Comparison of ENCODE assay signal across 23 cellular contexts in genomic region chr19:31346184-31346583, GRCh38. TPM values are rescaled to one million over a fixed set of nuclear protein-coding genes. Genes with fewer than 3 reads are reported as not detected.
"Had no signal": no experiment of that assay in that cellular context is flagged by ENCODE, and none has a peak within 500 bp of the region (broad histone marks: within the 10 kb centered on the region; RNA-seq: fewer than 3 reads in every experiment).

No MANE protein-coding gene starts in this region.

- H3K9me3 Mint-ChIP-seq: activated B cell treated with CpG ODN at 0.5 μM for 24 hours; activated T-cell treated with anti-CD3 and anti-CD28 coated beads, Interleukin-2, amount 50 U/mL, for 4 hours; activated T-helper 2 cell treated with anti-CD3 and anti-CD28 coated beads, Interferon-gamma antibody, Interleukin-2, Interleukin-4, amounts not matched to agents 10 μg/mL and 5 μg/mL and 100 μg/mL, durations not matched to agents 14 hours and 24 hours and 36 hours; endodermal cell; natural killer cell had no signal

- H3K9me3 ChIP-seq: adrenal gland, colonic mucosa, tibial artery had no signal

- H3K36me3 ChIP-seq: adrenal gland, colonic mucosa, tibial artery had no signal

- H3K27me3 ChIP-seq: adrenal gland, tibial artery had no signal

- H3K36me3 Mint-ChIP-seq: activated naive CD8-positive, alpha-beta T cell; natural killer cell had no signal

- H3K4me3 Mint-ChIP-seq: activated B cell treated with CpG ODN at 0.5 μM for 24 hours; activated CD4-positive, alpha-beta T cell treated with anti-CD3 and anti-CD28 coated beads for 36 hours; activated naive CD8-positive, alpha-beta T cell; activated T-cell treated with anti-CD3 and anti-CD28 coated beads, Interleukin-2, amount 50 U/mL, for 4 hours; endodermal cell; natural killer cell had no signal

- H3K27ac Mint-ChIP-seq: activated B cell treated with CpG ODN at 0.5 μM for 24 hours; activated CD4-positive, alpha-beta T cell treated with anti-CD3 and anti-CD28 coated beads for 36 hours; activated naive CD8-positive, alpha-beta T cell; activated T-helper 2 cell treated with anti-CD3 and anti-CD28 coated beads, Interferon-gamma antibody, Interleukin-2, Interleukin-4, amounts not matched to agents 10 μg/mL and 5 μg/mL and 100 μg/mL, durations not matched to agents 14 hours and 24 hours and 36 hours; endodermal cell; natural killer cell; progenitor cell of endocrine pancreas had no signal

- H3K4me3 ChIP-seq: adrenal gland, colonic mucosa, lung, tibial artery had no signal

- H3K27ac ChIP-seq: adrenal gland, colonic mucosa, tibial artery had no signal

- ATAC-seq: activated CD4-positive, alpha-beta T cell treated with anti-CD3 and anti-CD28 coated beads for 36 hours; activated T-cell treated with anti-CD3 and anti-CD28 coated beads, Interleukin-2, amount 50 U/mL, for 4 hours; natural killer cell; stimulated activated naive CD8-positive, alpha-beta T cell treated with anti-CD3 and anti-CD28 coated beads, Interleukin-15, Interleukin-2, amounts not matched to agents 100 U/mL and 50 U/mL, for 24 hours had no signal

- DNase-seq: activated B cell treated with CpG ODN at 0.5 μM for 24 hours; activated CD4-positive, alpha-beta T cell treated with anti-CD3 and anti-CD28 coated beads for 36 hours; activated CD4-positive, alpha-beta T cell treated with anti-CD3 and anti-CD28 coated beads, Interleukin-2, amount 50 U/mL, for 4 hours; activated CD8-positive, alpha-beta memory T cell treated with anti-CD3 and anti-CD28 coated beads for 24 hours; activated CD8-positive, alpha-beta memory T cell treated with anti-CD3 and anti-CD28 coated beads, Interleukin-2, amount 50 U/mL, for 48 hours; activated naive CD4-positive, alpha-beta T cell; activated T-cell treated with anti-CD3 and anti-CD28 coated beads, Interleukin-2, amount 50 U/mL, for 4 hours; adrenal gland; colonic mucosa; endodermal cell; foreskin fibroblast; kidney; natural killer cell; stimulated activated CD4-positive, alpha-beta T cell treated with anti-CD3 and anti-CD28 coated beads, Interleukin-12 subunit alpha, Interleukin-12 subunit beta, amount 100 ng/mL, for 4 hours; stimulated activated CD4-positive, alpha-beta T cell treated with anti-CD3 and anti-CD28 coated beads, Interleukin-4, amount 100 ng/mL, for 4 hours; stimulated activated naive CD8-positive, alpha-beta T cell treated with anti-CD3 and anti-CD28 coated beads, Interleukin-15, Interleukin-2, amounts not matched to agents 100 U/mL and 50 U/mL, for 24 hours; substantia nigra; T-helper 1 cell; tibial artery had no signal

- H3K4me1 ChIP-seq: colonic mucosa had no signal

RNA-seq across cellular contexts. Expression of gene TSHZ3, which starts 3.1 kb away (rescaled TPM):
- total RNA-seq: activated B cell treated with CpG ODN at 0.5 μM for 24 hours had no signal
